31 cellular contexts compared by ENCODE assay signal in genomic region chr1:167784876-167785550, GRCh38.
DNase-seq lines count a peak whose midpoint lies in the region; ATAC-seq and TF ChIP-seq lines count a peak whose summit lies in the region.
"Had no signal": no experiment of that assay in that cellular context is flagged by ENCODE, and none has a peak within 500 bp of the region (broad histone marks: within the 10 kb centered on the region; RNA-seq: fewer than 3 reads in every experiment).

No MANE protein-coding gene starts in this region.

- H3K4me3 ChIP-seq in breast epithelium = no peak overlapping the region
- H3K4me3 ChIP-seq in left lung = no peak overlapping the region
- H3K4me3 ChIP-seq: body of pancreas, GM23338, neural progenitor cell, SK-N-MC, spleen, transverse colon had no signal

- H3K27ac Mint-ChIP-seq in MCF 10A (ENCODE audit: low read depth, unreplicated experiment) (peak overlapping the region; percentile 53), WTC11 (peak overlapping the region; percentile 37; the same call in 1 of the 2 replicates)
- no peak overlapping the region for H3K27ac Mint-ChIP-seq in stimulated activated naive CD8-positive, alpha-beta T cell treated with anti-CD3 and anti-CD28 coated beads, Interleukin-15, amount 100 ng/mL, for 72 hours
- H3K27ac Mint-ChIP-seq: B cell, GM23338, HFFc6, neural progenitor cell had no signal

- POLR2A ChIA-PET in MCF 10A (lab: Yijun Ruan, JAX) (interaction anchor here (0.6 to 3.1 kb wide), 8 partner anchors 9 to 238 kb away, joined by 3 to 13 read pairs (median 4); partner anchors contain the start of gene DCAF6), WTC11 (lab: Charles Lee) (no interaction called here)

- H3K27me3 Mint-ChIP-seq in MCF 10A (ENCODE audit: insufficient read depth, unreplicated experiment) (no peaks in the 10 kb centered on the region), WTC11 (ENCODE audit: low read depth) (no peaks in the 10 kb centered on the region)
- no peaks in the 10 kb centered on the region for H3K27me3 Mint-ChIP-seq in stimulated activated naive CD8-positive, alpha-beta T cell treated with anti-CD3 and anti-CD28 coated beads, Interleukin-15, amount 100 ng/mL, for 72 hours
- H3K27me3 Mint-ChIP-seq: B cell; CD4-positive, alpha-beta memory T cell had no signal

- H3K4me1 ChIP-seq in breast epithelium (no peaks in the 10 kb centered on the region), left lung (no peaks in the 10 kb centered on the region)
- H3K4me1 ChIP-seq: body of pancreas, neural progenitor cell, spleen, transverse colon had no signal

- no peak overlapping the region for H3K4me3 Mint-ChIP-seq in MCF 10A (ENCODE audit: unreplicated experiment)
- no peak overlapping the region for H3K4me3 Mint-ChIP-seq in WTC11
- H3K4me3 Mint-ChIP-seq in stimulated activated naive CD8-positive, alpha-beta T cell treated with anti-CD3 and anti-CD28 coated beads, Interleukin-15, amount 100 ng/mL, for 72 hours = no peak overlapping the region
- H3K4me3 Mint-ChIP-seq: B cell; CD4-positive, alpha-beta memory T cell; GM23338; HFFc6; neural progenitor cell had no signal

- H3K36me3 Mint-ChIP-seq in MCF 10A (ENCODE audit: insufficient read depth, unreplicated experiment) = peaks cover 64% of the 10 kb centered on the region
- peaks cover 48% of the 10 kb centered on the region for H3K36me3 Mint-ChIP-seq in WTC11

- no TSS peak for BruUV-seq in MCF 10A (replicated peaks; lab: Mats Ljungman, UMichigan)

- no peak for ATAC-seq in WTC11
- peak; percentile 20 for ATAC-seq in left lung
- ATAC-seq in stimulated activated naive CD8-positive, alpha-beta T cell treated with anti-CD3 and anti-CD28 coated beads, Interleukin-15, amount 100 ng/mL, for 72 hours = peak; percentile 57
- no peak for ATAC-seq in HG03521 (IDR thresholded peaks at IDR 0.05; ENCODE audit: unreplicated experiment)
- ATAC-seq: body of pancreas, GM23338, PC-3 had no signal

- intact Hi-C loops in MCF 10A (cut with micrococcal nuclease) (no loop called here), breast epithelium (cut with DNase I; ENCODE audit: low total_unique reads) (no loop called here), left lung (cut with DNase I) (no loop called here)

- no peaks in the 10 kb centered on the region for H3K27me3 ChIP-seq in breast epithelium
- no peaks in the 10 kb centered on the region for H3K27me3 ChIP-seq in left lung
- H3K27me3 ChIP-seq: body of pancreas, neural progenitor cell, spleen, transverse colon had no signal

- H3K4me1 Mint-ChIP-seq in MCF 10A (ENCODE audit: insufficient read depth, unreplicated experiment) (peaks cover 25% of the 10 kb centered on the region), WTC11 (no peaks in the 10 kb centered on the region)
- H3K4me1 Mint-ChIP-seq in stimulated activated naive CD8-positive, alpha-beta T cell treated with anti-CD3 and anti-CD28 coated beads, Interleukin-15, amount 100 ng/mL, for 72 hours = peaks cover 10% of the 10 kb centered on the region
- H3K4me1 Mint-ChIP-seq: B cell; CD4-positive, alpha-beta memory T cell; GM23338; neural progenitor cell had no signal

- H3K36me3 ChIP-seq in breast epithelium (no peaks in the 10 kb centered on the region), left lung (peaks cover 0 to 34% of the 10 kb centered on the region in 2 donors)

- CTCF ChIA-PET in MCF 10A (lab: Yijun Ruan, JAX) (interaction anchor here (0.6 to 2.7 kb wide), 7 partner anchors 11 to 90 kb away, joined by 3 to 7 read pairs (median 3); no protein-coding TSS in a partner anchor), WTC11 (lab: Charles Lee) (interaction anchor here (2.0 kb wide), 1 partner anchor 18 kb away, joined by 5 read pairs; no protein-coding TSS in a partner anchor)

- H3K9me3 ChIP-seq in breast epithelium (no peaks in the 10 kb centered on the region), left lung (no peaks in the 10 kb centered on the region)
- H3K9me3 ChIP-seq: body of pancreas, transverse colon had no signal

- no peak overlapping the region for H3K27ac ChIP-seq in breast epithelium
- no peak overlapping the region for H3K27ac ChIP-seq in left lung
- H3K27ac ChIP-seq: body of pancreas, neural progenitor cell, SK-N-MC, spleen, transverse colon had no signal

- no peak for TF ChIP-seq CTCF in MCF 10A (IDR thresholded peaks at IDR 0.05; ENCODE audit: unreplicated experiment)
- no peak for TF ChIP-seq CTCF in breast epithelium (IDR thresholded peaks at IDR 0.05)
- no peak for TF ChIP-seq CTCF in WTC11 (IDR thresholded peaks at IDR 0.05)
- TF ChIP-seq CTCF in left lung (IDR thresholded peaks at IDR 0.05) = no peak

- peaks cover 22% of the 10 kb centered on the region for H3K9me3 Mint-ChIP-seq in MCF 10A (ENCODE audit: unreplicated experiment)
- peaks cover 8% of the 10 kb centered on the region for H3K9me3 Mint-ChIP-seq in WTC11
- peaks cover 6 to 7% of the 10 kb centered on the region in 2 donors for H3K9me3 Mint-ChIP-seq in stimulated activated naive CD8-positive, alpha-beta T cell treated with anti-CD3 and anti-CD28 coated beads, Interleukin-15, amount 100 ng/mL, for 72 hours
- H3K9me3 Mint-ChIP-seq: GM23338, HFFc6 had no signal

- DNase-seq in MCF 10A (ENCODE audit: unreplicated experiment) (no peak), breast epithelium (ENCODE audit: low spot score in 2 of 2) (no peak), WTC11 (ENCODE audit: low spot score) (no peak), left lung (no peak)
- no peak for DNase-seq in stimulated activated naive CD8-positive, alpha-beta T cell treated with anti-CD3 and anti-CD28 coated beads, Interleukin-15, amount 100 ng/mL, for 72 hours
- no peak for DNase-seq in activated T-cell treated with anti-CD3 and anti-CD28 coated beads, Interleukin-2, amount 50 U/mL, for 1 hour
- no peak for DNase-seq in activated T-cell treated with anti-CD3 and anti-CD28 coated beads, Interleukin-2, amount 50 U/mL, for 48 hours
- DNase-seq: ACHN; body of pancreas; CD4-positive, alpha-beta memory T cell; cerebellar nuclear complex; DMS 273 treated with DMSO at 0.1 percent for 48 hours; HFFc6; hippocampal formation; NCI-H1105 treated with DMSO at 0.1 percent for 48 hours; NCI-H1930; NCI-H2171 treated with DMSO at 0.1 percent for 48 hours; NCI-H524; NK-92 treated with Interleukin-12 subunit alpha and Interleukin-12 subunit beta, amount 100 ng/mL, for 24 hours; PC-3; posterior cingulate gyrus; right cardiac atrium; spleen; stimulated activated CD4-positive, alpha-beta T cell treated with anti-CD3 and anti-CD28 coated beads, Interleukin-2, amount 100 ng/mL, for 48 hours; T-helper 1 cell; transverse colon had no signal

- TF ChIP-seq POLR2A in breast epithelium (IDR thresholded peaks at IDR 0.05) = no peak

TF ChIP-seq in WTC11, 78 proteins besides CTCF, POLR2A, EP300 and RAD21:
- TF ChIP-seq ZNF425 (CRISPR knock-in tag; conservative IDR thresholded peaks at IDR 0.05) (no peak), SP1 (CRISPR knock-in tag; conservative IDR thresholded peaks at IDR 0.05) (no peak)
TF ChIP-seq in WTC11: peak in this region for 0.

Comparison
In these comparisons a context has a peak if more than half of its experiments do, and no peak if none do; other contexts are left out.
1. H3K27ac Mint-ChIP-seq: peak in MCF 10A (single experiment) and WTC11 (single experiment); none in stimulated activated naive CD8-positive, alpha-beta T cell treated with anti-CD3 and anti-CD28 coated beads, Interleukin-15, amount 100 ng/mL, for 72 hours (0 of 2).
2. ATAC-seq: peak in left lung (single experiment) and stimulated activated naive CD8-positive, alpha-beta T cell treated with anti-CD3 and anti-CD28 coated beads, Interleukin-15, amount 100 ng/mL, for 72 hours (single experiment); none in WTC11 (single experiment) and HG03521 (single experiment).